In genomic region chr7:30997316-30997715, GRCh38 we compare ENCODE assay signal across 22 cellular contexts. TPM values are rescaled to one million over a fixed set of nuclear protein-coding genes. Genes with fewer than 3 reads are reported as not detected.
DNase-seq lines count a peak whose midpoint lies in the region; ATAC-seq and TF ChIP-seq lines count a peak whose summit lies in the region.
"Had no signal": no experiment of that assay in that cellular context is flagged by ENCODE, and none has a peak within 500 bp of the region (broad histone marks: within the 10 kb centered on the region; RNA-seq: fewer than 3 reads in every experiment).

No MANE protein-coding gene starts in this region.

- H3K27ac ChIP-seq in brain microvascular endothelial cell = no peak overlapping the region
- H3K27ac ChIP-seq: A549 had no signal

- H3K4me3 Mint-ChIP-seq in progenitor cell of endocrine pancreas (ENCODE audit: low read depth) = no peak overlapping the region
- H3K4me3 Mint-ChIP-seq: CD14-positive monocyte had no signal

- no peak for TF ChIP-seq CTCF in AG10803 (conservative IDR thresholded peaks at IDR 0.05; ENCODE audit: low read length)
- no peak for TF ChIP-seq CTCF in brain microvascular endothelial cell (IDR thresholded peaks at IDR 0.05; ENCODE audit: low read depth, low read length, missing control alignments)
- TF ChIP-seq CTCF in progenitor cell of endocrine pancreas (IDR thresholded peaks at IDR 0.05; ENCODE audit: unreplicated experiment) = no peak

- H3K4me1 Mint-ChIP-seq in progenitor cell of endocrine pancreas (ENCODE audit: low read depth) = no peaks in the 10 kb centered on the region

- peaks cover 3% of the 10 kb centered on the region for H3K9me3 Mint-ChIP-seq in progenitor cell of endocrine pancreas (ENCODE audit: low read depth)

- H3K27me3 Mint-ChIP-seq in progenitor cell of endocrine pancreas = peaks cover 13% of the 10 kb centered on the region

- H3K27ac Mint-ChIP-seq in progenitor cell of endocrine pancreas = peak overlapping the region; percentile 34

- H3K4me3 ChIP-seq in AG10803 (ENCODE audit: low read length) (no peak overlapping the region), brain microvascular endothelial cell (ENCODE audit: low read depth, low read length) (no peak overlapping the region)
- H3K4me3 ChIP-seq: A549, HAP-1 had no signal

- no peaks in the 10 kb centered on the region for H3K27me3 ChIP-seq in brain microvascular endothelial cell (replicated peaks)

- H3K36me3 Mint-ChIP-seq in progenitor cell of endocrine pancreas (ENCODE audit: insufficient read depth) = no peaks in the 10 kb centered on the region
- H3K36me3 Mint-ChIP-seq: CD14-positive monocyte had no signal

- DNase-seq in AG10803 (ENCODE audit: low read depth) (peak; percentile 3), RPMI7951 (ENCODE audit: low read depth) (peak; percentile 54), brain microvascular endothelial cell (peak; percentile 27), progenitor cell of endocrine pancreas (ENCODE audit: low spot score, unreplicated experiment) (no peak), OCI-M2 (lab: John Stamatoyannopoulos, UW; ENCODE audit: unreplicated experiment) (no peak), DMS79 (lab: John Stamatoyannopoulos, UW) (no peak)
- DNase-seq: DND-41, GF-D8, Kasumi-1, MM.1S, NCI-H1105, NCI-H1694 treated with DMSO at 0.1 percent for 48 hours, NCI-H2227 treated with DMSO at 0.1 percent for 48 hours, NCI-H510A treated with DMSO at 0.1 percent for 48 hours, NCI-H82, OCI-M1, RPMI8226, SHP77 treated with DMSO at 0.1 percent for 48 hours had no signal

- ATAC-seq in HG03196 (IDR thresholded peaks at IDR 0.05; ENCODE audit: unreplicated experiment) = no peak
- ATAC-seq: A549 had no signal

- H3K36me3 ChIP-seq in brain microvascular endothelial cell (replicated peaks) = no peaks in the 10 kb centered on the region
- H3K36me3 ChIP-seq: HAP-1 had no signal

- in situ Hi-C loops in brain microvascular endothelial cell (cut with HindIII; ENCODE audit: low pct_ligation_motif_present, low sequenced_read_pairs) = no loop called here

RNA-seq across cellular contexts. Expression of gene GHRHR, which starts 33.6 kb away (rescaled TPM):
- total RNA-seq in RPMI7951 (2014; rRNA removed; shearing (Covaris generic)) = not detected in 2 replicates
- not detected in 2 replicates for total RNA-seq in progenitor cell of endocrine pancreas

RNA-seq across cellular contexts. Expression of gene ADCYAP1R1, which starts 54.8 kb away (rescaled TPM):
- 0.10 TPM in 1 of 2 replicates, not detected in the other for total RNA-seq in RPMI7951 (2014; rRNA removed; shearing (Covaris generic))
- total RNA-seq in progenitor cell of endocrine pancreas = 0.07 TPM in 1 of 2 replicates, not detected in the other

Comparison
In these comparisons a context has a peak if more than half of its experiments do, and no peak if none do; other contexts are left out.
1. DNase-seq: peak in AG10803 (single experiment), RPMI7951 (single experiment) and brain microvascular endothelial cell (single experiment); none in progenitor cell of endocrine pancreas (single experiment), OCI-M2 (single experiment) and DMS79 (single experiment).